25 cellular contexts compared by ENCODE assay signal in genomic region chr14:93800038-93800937, GRCh38. TPM values are rescaled to one million over a fixed set of nuclear protein-coding genes. Genes with fewer than 3 reads are reported as not detected.
DNase-seq lines count a peak whose midpoint lies in the region; TF ChIP-seq lines count a peak whose summit lies in the region.
"Had no signal": no experiment of that assay in that cellular context is flagged by ENCODE, and none has a peak within 500 bp of the region (broad histone marks: within the 10 kb centered on the region; RNA-seq: fewer than 3 reads in every experiment).

No MANE protein-coding gene starts in this region.

- H3K4me3 ChIP-seq in esophagus (ENCODE audit: low read depth in 1 of 2, low read length in 2 of 2) (no peak overlapping the region), mucosa of rectum (ENCODE audit: low read length in 2 of 2) (no peak overlapping the region), uterus (no peak overlapping the region)
- H3K4me3 ChIP-seq: BLaER1, upper lobe of left lung had no signal

- H3K27me3 ChIP-seq in esophagus (ENCODE audit: control insufficient read depth in 1 of 2, insufficient read depth in 2 of 2, low read length in 2 of 2), result no peaks in the 10 kb centered on the region
- no peaks in the 10 kb centered on the region for H3K27me3 ChIP-seq in mucosa of rectum (ENCODE audit: control insufficient read depth in 2 of 2, insufficient read depth in 2 of 2, low read length in 2 of 2)
- H3K27me3 ChIP-seq in uterus, result no peaks in the 10 kb centered on the region
- H3K27me3 ChIP-seq: BLaER1, upper lobe of left lung had no signal

- no peak overlapping the region for H3K9ac ChIP-seq in mucosa of rectum (ENCODE audit: low read depth in 1 of 2, low read length in 2 of 2)
- H3K9ac ChIP-seq: BLaER1 had no signal

- in situ Hi-C loops in GM13976 (cut with MboI; ENCODE audit: low sequenced_read_pairs, unreplicated experiment), result no loop called here
- in situ Hi-C loops in GM13977 (cut with MboI; ENCODE audit: low pct_unique_long_range_greater_than_20kb, low sequenced_read_pairs, unreplicated experiment), result no loop called here

- H3K36me3 ChIP-seq in esophagus (ENCODE audit: control insufficient read depth in 2 of 2, insufficient read depth in 2 of 2, low read length in 1 of 2) (no peaks in the 10 kb centered on the region), mucosa of rectum (ENCODE audit: control insufficient read depth in 2 of 2, insufficient read depth in 2 of 2, low read length in 2 of 2) (no peaks in the 10 kb centered on the region), uterus (no peaks in the 10 kb centered on the region)
- H3K36me3 ChIP-seq: BLaER1, upper lobe of left lung had no signal

- H3K4me1 ChIP-seq in esophagus (ENCODE audit: control insufficient read depth in 2 of 2, insufficient read depth in 2 of 2, low read length in 1 of 2), result peaks cover 0 to 5% of the 10 kb centered on the region in 2 donors
- no peaks in the 10 kb centered on the region for H3K4me1 ChIP-seq in mucosa of rectum (ENCODE audit: control insufficient read depth in 2 of 2, insufficient read depth in 2 of 2, low read length in 2 of 2)
- H3K4me1 ChIP-seq in uterus, result peaks cover 6 to 9% of the 10 kb centered on the region in 2 donors
- H3K4me1 ChIP-seq: BLaER1, upper lobe of left lung had no signal

- peak overlapping the region; percentile 40 to 52 for H3K27ac ChIP-seq in esophagus (ENCODE audit: low read depth in 2 of 2, low read length in 1 of 2)
- H3K27ac ChIP-seq in mucosa of rectum (ENCODE audit: low read depth in 2 of 2, low read length in 2 of 2), result peak overlapping the region; percentile 3 to 40
- peak overlapping the region; percentile 63 to 66 for H3K27ac ChIP-seq in uterus
- H3K27ac ChIP-seq: 22Rv1, BLaER1, upper lobe of left lung had no signal

- no peak for TF ChIP-seq CTCF in uterus (IDR thresholded peaks at IDR 0.05)
- TF ChIP-seq CTCF in GM13976 (IDR thresholded peaks at IDR 0.05; ENCODE audit: borderline replicate concordance, control extremely low read depth, extremely low read depth, insufficient read depth, missing control alignments), result no peak
- no peak for TF ChIP-seq CTCF in GM13977 (IDR thresholded peaks at IDR 0.05; ENCODE audit: extremely low read depth, insufficient read depth, missing control alignments)

- H3K9me3 ChIP-seq in esophagus (ENCODE audit: control insufficient read depth in 2 of 2, insufficient read depth in 1 of 2, low read depth in 1 of 2, low read length in 1 of 2), result no peaks in the 10 kb centered on the region
- H3K9me3 ChIP-seq in mucosa of rectum (ENCODE audit: control insufficient read depth in 2 of 2, low read length in 2 of 2), result no peaks in the 10 kb centered on the region
- no peaks in the 10 kb centered on the region for H3K9me3 ChIP-seq in uterus
- H3K9me3 ChIP-seq: BLaER1, upper lobe of left lung had no signal

- intact Hi-C loops in uterus (cut with DNase I; ENCODE audit: low total_unique reads), result no loop called here

- WGBS in esophagus, 2 donors, result 50 to 60% methylated on average over 8 of the region's 8 CpGs

- no peak for TF ChIP-seq POLR2A in uterus (IDR thresholded peaks at IDR 0.05)

- peak; percentile 37 for DNase-seq in DMS 273 (lab: John Stamatoyannopoulos, UW; ENCODE audit: unreplicated experiment)
- DNase-seq in DMS 273 treated with DMSO at 0.1 percent for 48 hours (lab: John Stamatoyannopoulos, UW), result no peak
- DNase-seq in uterus, result peak in 1 of 2 donors; percentile 46
- DNase-seq in GM13976 (ENCODE audit: low spot score), result no peak
- DNase-seq in GM13977 (ENCODE audit: low spot score), result no peak
- DNase-seq in DMS53 treated with DMSO at 0.1 percent for 48 hours (lab: John Stamatoyannopoulos, UW; ENCODE audit: unreplicated experiment), result no peak
- DNase-seq: activated CD8-positive, alpha-beta memory T cell treated with anti-CD3 and anti-CD28 coated beads, Interleukin-2, amount 50 U/mL, for 48 hours; activated gamma-delta T cell; Calu3; cortex of kidney; foreskin melanocyte; hypothalamus; islet precursor cell; KG1; NCI-H187; NCI-H748 treated with DMSO at 0.1 percent for 48 hours; SIG-M5; stimulated activated naive CD4-positive, alpha-beta T cell; upper lobe of left lung had no signal

RNA-seq across cellular contexts. Expression of gene PRIMA1, which starts 12.0 kb away (rescaled TPM):
- 1 to 10 TPM; 1.7 to 2.9 TPM for polyA plus RNA-seq in esophagus
- 10 to 100 TPM in 1 of 4 donors, 1 to 10 TPM in 2, under 1 TPM in 1; 0.48 to 24.5 (median 3.8) TPM for total RNA-seq in uterus
- total RNA-seq: Calu3; natural killer cell treated with Interleukin-12 subunit alpha and Interleukin-12 subunit beta and Interleukin-15 and Interleukin-18, amount 100 ng/mL, for 72 hours; T-helper 1 cell treated with Interleukin-12 subunit alpha and Interleukin-12 subunit beta and Interleukin-4 antibody, amounts not matched to agents 30 ng/mL and 1 ng/mL, for 36 hours had no signal
